In the genomic region with DNA sequence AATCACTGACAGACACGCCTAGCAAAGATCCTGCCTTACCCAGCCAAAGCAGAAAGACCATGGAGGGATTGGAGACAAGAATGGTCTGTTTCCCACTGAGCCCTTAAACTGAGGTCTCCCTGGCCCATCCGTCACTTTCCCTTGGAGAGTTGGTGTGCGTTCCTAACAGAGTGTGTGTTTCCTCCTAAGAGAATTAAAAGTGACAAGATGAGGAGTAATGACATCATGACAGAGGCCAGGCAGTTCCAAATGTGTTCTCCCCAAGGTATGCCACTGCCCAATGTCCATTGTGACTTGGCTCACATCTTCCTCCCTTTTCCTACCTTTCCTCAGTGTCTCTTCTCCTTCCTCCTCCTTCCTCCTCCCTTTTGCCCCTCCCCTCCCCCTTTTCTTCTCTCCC, we compare ENCODE assay signal across 18 cellular contexts.
DNase-seq lines count a peak whose midpoint lies in the region; ATAC-seq, FAIRE-seq and TF ChIP-seq lines count a peak whose summit lies in the region.
"Had no signal": no experiment of that assay in that cellular context is flagged by ENCODE, and none has a peak within 500 bp of the region (broad histone marks: within the 10 kb centered on the region; RNA-seq: fewer than 3 reads in every experiment).

No MANE protein-coding gene starts in this region.

- H3K9me3 ChIP-seq in HepG2 (ENCODE audit: low read length) (no peaks in the 10 kb centered on the region; the same call in 1 of the 2 replicates), right lobe of liver (no peaks in the 10 kb centered on the region), neuronal stem cell (replicated peaks in 1 of 2; ENCODE audit: control insufficient read depth in 2 of 2, insufficient read depth in 1 of 2, low read depth in 1 of 2, low read length in 2 of 2) (peaks cover 3% of the 10 kb centered on the region in 2 donors), thyroid gland (no peaks in the 10 kb centered on the region)

- no peak for FAIRE-seq in HepG2 (lab: Jason Lieb, UNC)
- FAIRE-seq: G401.6, GM12892, GM18507, K562 had no signal

- in situ Hi-C loops in HepG2 (cut with HindIII; ENCODE audit: extremely low pct_ligation_motif_present, low pct_unique_long_range_greater_than_20kb), result no loop called here

- peaks cover 40% of the 10 kb centered on the region for H3K4me1 Mint-ChIP-seq in brain
- H3K4me1 Mint-ChIP-seq: B cell had no signal

- CTCF ChIA-PET in HepG2 (lab: Yijun Ruan, JAX; ENCODE audit: low intra/inter-chr PET ratio, low total read pairs), result no interaction called here

- TF ChIP-seq CTCF in HepG2 (CRISPR knock-in tag; IDR thresholded peaks at IDR 0.05), result no peak
- no peak for TF ChIP-seq CTCF in right lobe of liver (IDR thresholded peaks at IDR 0.05)
- no peak for TF ChIP-seq CTCF in brain (conservative IDR thresholded peaks at IDR 0.05)
- no peak for TF ChIP-seq CTCF in thyroid gland (IDR thresholded peaks at IDR 0.05)

- no peak for TF ChIP-seq RAD21 in HepG2 (CRISPR knock-in tag; IDR thresholded peaks at IDR 0.05)

- TF ChIP-seq EP300 in HepG2 (IDR thresholded peaks at IDR 0.05; ENCODE audit: low read depth in 2 of 2, low read length in 2 of 2), result no peak
- TF ChIP-seq EP300 in HepG2 (CRISPR knock-in tag; IDR thresholded peaks at IDR 0.05; ENCODE audit: borderline replicate concordance), result no peak

- H3K4me2 ChIP-seq in HepG2 (ENCODE audit: low read depth, low read length) (no peak overlapping the region), neuronal stem cell (ENCODE audit: insufficient read depth, low read length, poor library complexity, severe bottlenecking) (no peak overlapping the region)
- H3K4me2 ChIP-seq: BLaER1 treated with 17β-estradiol and CSF1 and Interleukin-3, amounts not matched to agents 10 nM and 100 nM had no signal

- no peak overlapping the region for H2AK5ac ChIP-seq in neuronal stem cell (ENCODE audit: low read depth, low read length)

- H4K20me1 ChIP-seq in HepG2 (ENCODE audit: insufficient read depth, low read length), result no peaks in the 10 kb centered on the region
- H4K20me1 ChIP-seq: BLaER1 treated with 17β-estradiol and CSF1 and Interleukin-3, amounts not matched to agents 10 nM and 100 nM had no signal

- H3K79me2 ChIP-seq in HepG2 (ENCODE audit: insufficient read depth, low read length), result no peaks in the 10 kb centered on the region

- no peak overlapping the region for H3K4ac ChIP-seq in neuronal stem cell (ENCODE audit: low read length)

- no peak overlapping the region for H2BK12ac ChIP-seq in neuronal stem cell (ENCODE audit: low read length)

- ATAC-seq in HepG2 (no peak), right lobe of liver (no peak)
- ATAC-seq: K562 had no signal

- H3K18ac ChIP-seq in neuronal stem cell (ENCODE audit: low read length), result no peak overlapping the region

- no TSS peak for BruUV-seq in HepG2 (replicated peaks; lab: Mats Ljungman, UMichigan)

- no peak overlapping the region for H3K4me3 ChIP-seq in HepG2 (replicated peaks in 1 of 3; ENCODE audit: insufficient read depth in 1 of 3, low read depth in 2 of 3, low read length in 3 of 3)
- H3K4me3 ChIP-seq in right lobe of liver, result no peak overlapping the region
- H3K4me3 ChIP-seq in neuronal stem cell (ENCODE audit: low read length in 2 of 2), result no peak overlapping the region
- H3K4me3 ChIP-seq in thyroid gland (replicated peaks in 1 of 3), result no peak overlapping the region
- H3K4me3 ChIP-seq: BLaER1 treated with 17β-estradiol and CSF1 and Interleukin-3, amounts not matched to agents 10 nM and 100 nM; K562 had no signal

- 9% methylated on average over 3 of the region's 3 CpGs for WGBS in HepG2 (ENCODE audit: low lambda C conversion rate)
- WGBS in right lobe of liver (ENCODE audit: insufficient coverage, low coverage, low lambda C conversion rate, missing lambda C conversion rate), result 55% methylated on average over 2 of the region's 3 CpGs
- no CpG with 5 or more reads among the region's 3 CpGs for WGBS in neuronal stem cell (ENCODE audit: extremely low coverage in 2 of 2, insufficient read length in 2 of 2, insufficient replicate concordance in 1 of 2), 2 donors
- 76 to 85% methylated on average over 3 of the region's 3 CpGs for WGBS in thyroid gland, 2 donors

- TF ChIP-seq POLR2A in HepG2 (IDR thresholded peaks at IDR 0.05; ENCODE audit: insufficient read depth in 1 of 2, low read depth in 2 of 2, low read length in 2 of 2) (no peak), right lobe of liver (IDR thresholded peaks at IDR 0.05) (no peak), thyroid gland (IDR thresholded peaks at IDR 0.05) (no peak)

- no peak overlapping the region for H2AFZ ChIP-seq in HepG2 (ENCODE audit: low read length)
- no peak overlapping the region for H2AFZ ChIP-seq in neuronal stem cell (ENCODE audit: low read length)

- DNase-seq in HepG2 (ENCODE audit: low spot score), result no peak
- no peak for DNase-seq in right lobe of liver
- DNase-seq in neuronal stem cell (ENCODE audit: low spot score), result no peak
- no peak for DNase-seq in NCI-H187 treated with DMSO at 0.1 percent for 48 hours (lab: John Stamatoyannopoulos, UW)
- DNase-seq in thyroid gland, result no peak
- DNase-seq: CD8-positive, alpha-beta memory T cell; COR-L47; GOT3; H9; IMR-90 had no signal

- no peaks in the 10 kb centered on the region for H3K4me1 ChIP-seq in HepG2 (ENCODE audit: insufficient read depth, low read length)
- no peaks in the 10 kb centered on the region for H3K4me1 ChIP-seq in right lobe of liver
- H3K4me1 ChIP-seq in neuronal stem cell (ENCODE audit: control insufficient read depth in 2 of 2, insufficient read depth in 1 of 2, low read depth in 1 of 2, low read length in 2 of 2), result peaks cover 0 to 10% of the 10 kb centered on the region in 2 donors
- H3K4me1 ChIP-seq in thyroid gland, result peaks cover 6 to 29% of the 10 kb centered on the region in 2 donors
- H3K4me1 ChIP-seq: BLaER1 treated with 17β-estradiol and CSF1 and Interleukin-3, amounts not matched to agents 10 nM and 100 nM had no signal

- H3K27ac ChIP-seq in HepG2 (ENCODE audit: extremely low read length, insufficient read depth, low read length) (no peak overlapping the region), right lobe of liver (no peak overlapping the region), neuronal stem cell (replicated peaks; ENCODE audit: low read length) (no peak overlapping the region), thyroid gland (no peak overlapping the region)
- H3K27ac ChIP-seq: BLaER1 treated with 17β-estradiol and CSF1 and Interleukin-3, amounts not matched to agents 10 nM and 100 nM; HL-60 had no signal

- no peaks in the 10 kb centered on the region for H3K79me1 ChIP-seq in neuronal stem cell (ENCODE audit: low read depth, low read length)

- intact Hi-C loops in HepG2 (cut with micrococcal nuclease; ENCODE audit: unreplicated experiment) (no loop called here), right lobe of liver (cut with DNase I) (no loop called here), thyroid gland (cut with DNase I) (no loop called here)

- H4K8ac ChIP-seq in neuronal stem cell (ENCODE audit: low read depth, low read length), result no peak overlapping the region

- H4K91ac ChIP-seq in neuronal stem cell (ENCODE audit: low read depth, low read length, poor library complexity), result no peak overlapping the region

- H3K9ac ChIP-seq in HepG2 (ENCODE audit: insufficient read depth, low read depth, low read length), result no peak overlapping the region
- peak overlapping the region; percentile 1 for H3K9ac ChIP-seq in neuronal stem cell (ENCODE audit: low read depth, low read length, poor library complexity)
- H3K9ac ChIP-seq: BLaER1 treated with 17β-estradiol and CSF1 and Interleukin-3, amounts not matched to agents 10 nM and 100 nM had no signal

- H3K36me3 ChIP-seq in HepG2 (replicated peaks in 1 of 2; ENCODE audit: control insufficient read depth in 1 of 2, insufficient read depth in 2 of 2, low read length in 2 of 2) (no peaks in the 10 kb centered on the region), right lobe of liver (no peaks in the 10 kb centered on the region), neuronal stem cell (replicated peaks in 1 of 2; ENCODE audit: control insufficient read depth in 2 of 2, insufficient read depth in 2 of 2, low read length in 2 of 2) (no peaks in the 10 kb centered on the region), thyroid gland (no peaks in the 10 kb centered on the region)
- H3K36me3 ChIP-seq: BLaER1 treated with 17β-estradiol and CSF1 and Interleukin-3, amounts not matched to agents 10 nM and 100 nM had no signal

- H3K9me3 Mint-ChIP-seq in brain, result peaks cover 8 to 21% (median 18%) of the 10 kb centered on the region in 5 experiments

- H2BK120ac ChIP-seq in neuronal stem cell (ENCODE audit: low read depth, low read length), result no peak overlapping the region

- POLR2A ChIA-PET in HepG2 (lab: Yijun Ruan, JAX), result no interaction called here

- no peak overlapping the region for H3K14ac ChIP-seq in neuronal stem cell (ENCODE audit: low read length)

- no peaks in the 10 kb centered on the region for H3K27me3 Mint-ChIP-seq in brain
- H3K27me3 Mint-ChIP-seq: B cell had no signal

- peaks cover 0 to 3% of the 10 kb centered on the region in 2 experiments; a peak in 2 of 5 replicates for H3K27me3 ChIP-seq in HepG2 (ENCODE audit: control insufficient read depth in 1 of 2, insufficient read depth in 2 of 2, low read length in 2 of 2)
- no peaks in the 10 kb centered on the region for H3K27me3 ChIP-seq in right lobe of liver
- peaks cover 0 to 2% (median 0%) of the 10 kb centered on the region in 3 experiments for H3K27me3 ChIP-seq in neuronal stem cell (ENCODE audit: control insufficient read depth in 3 of 3, insufficient read depth in 3 of 3, low read depth in 1 of 3, low read length in 3 of 3)
- no peaks in the 10 kb centered on the region for H3K27me3 ChIP-seq in thyroid gland
- H3K27me3 ChIP-seq: BLaER1 treated with 17β-estradiol and CSF1 and Interleukin-3, amounts not matched to agents 10 nM and 100 nM had no signal

- H2BK15ac ChIP-seq in neuronal stem cell (ENCODE audit: low read length), result no peak overlapping the region

- H2BK5ac ChIP-seq in neuronal stem cell (ENCODE audit: low read length), result no peak overlapping the region

- peaks cover 3% of the 10 kb centered on the region for H3K36me3 Mint-ChIP-seq in brain
- H3K36me3 Mint-ChIP-seq: CD8-positive, alpha-beta memory T cell had no signal

- no peak overlapping the region for H3K23ac ChIP-seq in neuronal stem cell (ENCODE audit: low read depth, low read length, poor library complexity)

- H3K4me3 Mint-ChIP-seq in brain, result no peak overlapping the region
- H3K4me3 Mint-ChIP-seq: B cell, H9 had no signal

- H3K27ac Mint-ChIP-seq in brain, result peak overlapping the region in 3 of 5 experiments; percentile 23 to 86 (median 84)
- H3K27ac Mint-ChIP-seq: B cell, H9 had no signal

TF ChIP-seq in HepG2, 621 proteins besides CTCF, POLR2A, EP300 and RAD21 (continues in another document):
- TF ChIP-seq ZFP36L1 (CRISPR knock-in tag; IDR thresholded peaks at IDR 0.05) (no peak), HNRNPK (IDR thresholded peaks at IDR 0.05; ENCODE audit: low read depth, low read length, poor library complexity, severe bottlenecking) (peak; percentile 23)
